In genomic region chr9:125515281-125515680, GRCh38 we compare ENCODE assay signal across 18 cellular contexts.
"Had no signal": no experiment of that assay in that cellular context is flagged by ENCODE, and none has a peak within 500 bp of the region (broad histone marks: within the 10 kb centered on the region; RNA-seq: fewer than 3 reads in every experiment).

No MANE protein-coding gene starts in this region.

- H3K36me3 ChIP-seq: esophagus squamous epithelium, gastroesophageal sphincter, ovary, suprapubic skin, thyroid gland, upper lobe of left lung, uterus had no signal

- H3K27me3 ChIP-seq: esophagus squamous epithelium, gastroesophageal sphincter, neutrophil, ovary, suprapubic skin, thyroid gland, upper lobe of left lung, uterus had no signal

- DNase-seq: effector memory CD4-positive, alpha-beta T cell; esophagus squamous epithelium; foreskin fibroblast; glutamatergic neuron; kidney; left cardiac atrium; naive thymus-derived CD4-positive, alpha-beta T cell; ovary; right cardiac atrium; stimulated activated CD4-positive, alpha-beta T cell treated with anti-CD3 and anti-CD28 coated beads, Interleukin-2, amount 100 ng/mL, for 48 hours; stimulated activated naive CD4-positive, alpha-beta T cell treated with Interleukin-2 at 50 U/mL for 16 hours; thyroid gland; upper lobe of left lung; uterus had no signal

- H3K4me3 Mint-ChIP-seq: naive thymus-derived CD4-positive, alpha-beta T cell had no signal

- H3K27ac ChIP-seq: esophagus squamous epithelium, gastroesophageal sphincter, neutrophil, suprapubic skin, thyroid gland, upper lobe of left lung had no signal

- H3K9me3 ChIP-seq: esophagus squamous epithelium, gastroesophageal sphincter, neutrophil, ovary, suprapubic skin, thyroid gland, upper lobe of left lung, uterus had no signal

- H3K4me3 ChIP-seq: esophagus squamous epithelium, gastroesophageal sphincter, ovary, smooth muscle cell, suprapubic skin, thyroid gland, upper lobe of left lung, uterus had no signal

- H3K27me3 Mint-ChIP-seq: naive thymus-derived CD4-positive, alpha-beta T cell had no signal

- H3K27ac Mint-ChIP-seq: naive thymus-derived CD4-positive, alpha-beta T cell had no signal

- ATAC-seq: gastroesophageal sphincter; left cardiac atrium; naive thymus-derived CD4-positive, alpha-beta T cell; right cardiac atrium had no signal
